23 cellular contexts compared by ENCODE assay signal in genomic region chr5:7976411-7977190, GRCh38.
DNase-seq lines count a peak whose midpoint lies in the region; ATAC-seq and TF ChIP-seq lines count a peak whose summit lies in the region.
"Had no signal": no experiment of that assay in that cellular context is flagged by ENCODE, and none has a peak within 500 bp of the region (broad histone marks: within the 10 kb centered on the region; RNA-seq: fewer than 3 reads in every experiment).

No MANE protein-coding gene starts in this region.

- no peaks in the 10 kb centered on the region for H3K36me3 ChIP-seq in PC-3 (ENCODE audit: low read depth, low read length)
- H3K36me3 ChIP-seq: BE2C had no signal

- POLR2A ChIA-PET in PC-3 (lab: Charles Lee; ENCODE audit: unreplicated experiment): no interaction called here

- H3F3A ChIP-seq in PC-3 (ENCODE audit: low read length, unreplicated experiment): no peaks in the 10 kb centered on the region

- DNase-seq in COLO829 (ENCODE audit: low spot score) (peak; percentile 76), PC-3 (peak; percentile 13), astrocyte of the spinal cord (ENCODE audit: low read depth, low spot score) (peak; percentile 2), myocyte (ENCODE audit: low read depth) (peak; percentile 3), ecto neural progenitor cell (ENCODE audit: low spot score) (no peak), NCI-H1436 treated with DMSO at 0.1 percent for 48 hours (lab: John Stamatoyannopoulos, UW) (no peak), H4 (ENCODE audit: low spot score) (no peak), NCI-H187 treated with DMSO at 0.1 percent for 48 hours (lab: John Stamatoyannopoulos, UW) (no peak)
- DNase-seq: BE2C; CD8-positive, alpha-beta memory T cell; DMS153; NCI-H1092 treated with DMSO at 0.1 percent for 48 hours; NCI-H1436; NCI-H1930; NCI-H2107; NCI-H446; NCI-H524 treated with DMSO at 0.1 percent for 48 hours; NCI-H774; SHP77 treated with DMSO at 0.1 percent for 48 hours; SW 1271 had no signal

- H3K9me3 ChIP-seq in PC-3 (ENCODE audit: low read length): no peaks in the 10 kb centered on the region
- H3K9me3 ChIP-seq: BE2C had no signal

- TF ChIP-seq CTCF in PC-3 (conservative IDR thresholded peaks at IDR 0.05; ENCODE audit: low read depth, low read length) (no peak), astrocyte of the spinal cord (IDR thresholded peaks at IDR 0.05; ENCODE audit: low read depth, low read length) (no peak)

- peaks cover 29% of the 10 kb centered on the region; the same call in 1 of the 2 replicates for H3K27me3 ChIP-seq in PC-3 (ENCODE audit: low read length)
- H3K27me3 ChIP-seq: BE2C had no signal

- H3K4me3 ChIP-seq in PC-3 (ENCODE audit: low read length) (no peak overlapping the region), astrocyte of the spinal cord (ENCODE audit: low read depth, low read length) (no peak overlapping the region)
- H3K4me3 ChIP-seq: SK-N-MC had no signal

- CTCF ChIA-PET in PC-3 (lab: Charles Lee): no interaction called here

- intact Hi-C loops in PC-3 (cut with micrococcal nuclease): no loop called here

- H3K79me2 ChIP-seq in PC-3 (ENCODE audit: low read length): no peaks in the 10 kb centered on the region

- H3K4me1 ChIP-seq in PC-3 (ENCODE audit: insufficient read depth, low read length): no peaks in the 10 kb centered on the region
- H3K4me1 ChIP-seq: BE2C had no signal

- H3K9me2 ChIP-seq in PC-3 (replicated peaks; ENCODE audit: low read length): no peaks in the 10 kb centered on the region

- H3K9ac ChIP-seq in PC-3 (ENCODE audit: low read length): no peak overlapping the region

- no peak for ATAC-seq in PC-3

- H2AFZ ChIP-seq in PC-3 (ENCODE audit: low read length): no peak overlapping the region

- no peak overlapping the region for H3K27ac ChIP-seq in PC-3 (ENCODE audit: low read length)
- H3K27ac ChIP-seq: 22Rv1, HL-60, SK-N-MC had no signal

- BruUV-seq in PC-3 (replicated peaks; lab: Mats Ljungman, UMichigan): no TSS peak

- in situ Hi-C loops in astrocyte of the spinal cord (cut with HindIII; ENCODE audit: low sequenced_read_pairs): no loop called here

- H3K4me2 ChIP-seq in PC-3 (ENCODE audit: low read length): no peak overlapping the region

- H4K20me1 ChIP-seq in PC-3 (ENCODE audit: low read length): no peaks in the 10 kb centered on the region

Comparison
In these comparisons a context has a peak if more than half of its experiments do, and no peak if none do; other contexts are left out.
1. DNase-seq: peak in COLO829 (single experiment), PC-3 (single experiment), astrocyte of the spinal cord (single experiment) and myocyte (single experiment); none in ecto neural progenitor cell (single experiment), NCI-H1436 treated with DMSO at 0.1 percent for 48 hours (single experiment), H4 (single experiment) and NCI-H187 treated with DMSO at 0.1 percent for 48 hours (single experiment).